10 cellular contexts compared by ENCODE assay signal in the genomic region with DNA sequence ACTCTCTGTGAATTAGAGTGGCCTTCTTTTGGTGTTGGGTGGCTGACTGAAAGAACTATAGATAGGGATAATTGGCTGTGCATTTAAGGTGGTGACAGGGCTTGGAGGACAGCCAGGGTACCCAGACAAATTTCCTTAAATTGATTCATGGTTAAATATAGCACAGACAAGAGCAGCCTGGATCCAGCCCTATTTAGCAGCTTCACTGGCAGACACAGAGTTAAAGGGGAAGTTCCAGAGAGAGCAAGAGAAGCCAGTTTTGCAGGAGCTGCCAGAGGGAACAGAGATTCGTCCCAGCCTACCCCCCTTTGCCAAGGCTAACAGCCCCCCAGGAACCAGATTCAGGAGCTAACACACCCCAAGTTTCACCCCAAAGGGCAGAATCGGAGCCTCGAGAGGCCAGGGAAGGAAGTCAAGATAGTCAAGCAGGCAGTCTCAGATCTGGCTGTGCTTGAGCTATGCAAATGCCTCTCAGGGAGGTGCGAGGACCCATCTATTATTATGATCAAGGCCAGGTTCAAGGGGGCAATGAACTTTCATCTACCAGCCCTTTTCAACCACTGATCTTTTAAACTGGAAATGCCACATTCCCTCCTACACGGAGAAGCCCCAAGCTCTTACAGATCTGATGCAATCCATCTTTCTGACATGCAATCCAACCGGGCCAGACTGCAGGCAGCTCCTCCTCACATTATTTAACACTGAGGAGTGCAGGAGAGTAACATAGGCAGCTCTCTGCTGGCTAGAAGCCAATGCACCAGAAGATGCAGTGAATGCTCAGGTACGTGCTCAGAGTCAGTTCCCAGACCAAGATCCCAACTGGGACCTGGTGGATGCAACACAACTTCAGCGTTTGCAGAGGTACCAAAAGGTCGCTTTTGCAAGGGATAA. TPM values are rescaled to one million over a fixed set of nuclear protein-coding genes. Genes with fewer than 3 reads are reported as not detected.
DNase-seq lines count a peak whose midpoint lies in the region; ATAC-seq and TF ChIP-seq lines count a peak whose summit lies in the region.
"Had no signal": no experiment of that assay in that cellular context is flagged by ENCODE, and none has a peak within 500 bp of the region (broad histone marks: within the 10 kb centered on the region; RNA-seq: fewer than 3 reads in every experiment).

No MANE protein-coding gene starts in this region.

- no peaks in the 10 kb centered on the region for H3K9me3 ChIP-seq in RWPE2 (ENCODE audit: severe bottlenecking)
- H3K9me3 ChIP-seq in heart left ventricle: peaks cover 0 to 13% (median 0%) of the 10 kb centered on the region in 12 donors
- H3K9me3 ChIP-seq in spleen: peaks cover 0 to 4% (median 0%) of the 10 kb centered on the region in 8 donors
- H3K9me3 ChIP-seq: BLaER1 had no signal

- DNase-seq in activated CD4-positive, alpha-beta T cell treated with anti-CD3 and anti-CD28 coated beads for 48 hours: peak; percentile 5
- no peak for DNase-seq in activated CD4-positive, alpha-beta T cell treated with anti-CD3 and anti-CD28 coated beads, Interleukin-2, amount 50 U/mL, for 1 hour
- DNase-seq in RWPE2 (ENCODE audit: low spot score) (no peak), heart left ventricle (peak in 1 of 5 donors; percentile 24), spleen (no peak), epidermal melanocyte (ENCODE audit: insufficient read length, low spot score) (no peak)
- DNase-seq in stimulated activated naive CD4-positive, alpha-beta T cell treated with Interleukin-2 at 50 U/mL for 16 hours (lab: John Stamatoyannopoulos, UW): no peak

- intact Hi-C loops in heart left ventricle (cut with DNase I): no loop called here
- intact Hi-C loops in spleen (cut with DNase I; ENCODE audit: low total_unique reads): no loop called here

- H3K4me1 ChIP-seq in RWPE2 (ENCODE audit: insufficient read depth, poor library complexity, severe bottlenecking) (peaks cover 10% of the 10 kb centered on the region), heart left ventricle (peaks cover 0 to 22% (median 12%) of the 10 kb centered on the region in 12 donors), spleen (peaks cover 8 to 55% (median 31%) of the 10 kb centered on the region in 6 donors)
- H3K4me1 ChIP-seq: BLaER1 had no signal

- no peaks in the 10 kb centered on the region for H3K36me3 ChIP-seq in RWPE2 (ENCODE audit: low read depth)
- H3K36me3 ChIP-seq in heart left ventricle: no peaks in the 10 kb centered on the region
- H3K36me3 ChIP-seq in spleen: no peaks in the 10 kb centered on the region
- H3K36me3 ChIP-seq: BLaER1, esophagus muscularis mucosa had no signal

- no peak overlapping the region for H3K27ac ChIP-seq in RWPE2 (ENCODE audit: poor library complexity, severe bottlenecking)
- no peak overlapping the region for H3K27ac ChIP-seq in heart left ventricle
- peak overlapping the region in 5 of 8 donors; percentile 54 to 77 (median 70) for H3K27ac ChIP-seq in spleen
- H3K27ac ChIP-seq: BLaER1 had no signal

- H3K27me3 ChIP-seq in RWPE2 (ENCODE audit: insufficient read depth, poor library complexity, severe bottlenecking) (no peaks in the 10 kb centered on the region), heart left ventricle (peaks cover 0 to 5% (median 0%) of the 10 kb centered on the region in 9 donors), spleen (replicated peaks in 1 of 7) (peaks cover 0 to 40% (median 0%) of the 10 kb centered on the region in 7 donors)
- H3K27me3 ChIP-seq: esophagus muscularis mucosa had no signal

- no peak for TF ChIP-seq CTCF in RWPE2 (IDR thresholded peaks at IDR 0.05; ENCODE audit: poor library complexity, severe bottlenecking)
- no peak for TF ChIP-seq CTCF in heart left ventricle (IDR thresholded peaks at IDR 0.05)
- no peak for TF ChIP-seq CTCF in spleen (IDR thresholded peaks at IDR 0.05 in 8 of 11, conservative IDR thresholded peaks at IDR 0.05 in 3 of 11)

- no peak for TF ChIP-seq POLR2A in heart left ventricle (IDR thresholded peaks at IDR 0.05)
- TF ChIP-seq POLR2A in spleen (IDR thresholded peaks at IDR 0.05): no peak

- H3K4me3 ChIP-seq in RWPE2 (ENCODE audit: severe bottlenecking) (no peak overlapping the region), heart left ventricle (peak overlapping the region in 6 of 12 donors; percentile 34 to 58 (median 46)), spleen (peak overlapping the region in 1 of 8 donors; percentile 55)
- H3K4me3 ChIP-seq: BLaER1 had no signal

- WGBS in heart left ventricle, 4 donors: 11 to 16% (median 14%) methylated on average over 9 of the region's 9 CpGs
- 20 to 34% (median 23%) methylated on average over 9 of the region's 9 CpGs for WGBS in spleen, 5 donors

- ATAC-seq in RWPE2 (ENCODE audit: low read depth) (peak; percentile 86), heart left ventricle (peak; percentile 29 to 79 (median 60)), GM18502 (IDR thresholded peaks at IDR 0.05; ENCODE audit: poor library complexity, unreplicated experiment) (no peak)

RNA-seq across cellular contexts. Expression of a gene that starts 58.2 kb away (rescaled TPM):
- total RNA-seq in heart left ventricle (under 1 TPM in 1 of 9 donors, not detected in 8; 0.17 TPM), spleen (10 to 100 TPM in 6 of 7 donors, 1 to 10 TPM in 1; 3.3 to 30.6 (median 14.5) TPM)
- polyA plus RNA-seq in heart left ventricle (under 1 TPM in 1 of 2 donors, not detected in 1; 0.04 TPM), spleen (10 to 100 TPM in 2 of 3 donors, 1 to 10 TPM in 1; 8.3 to 17.1 (median 13.7) TPM)

Comparison
In these comparisons a context has a peak if more than half of its experiments do, and no peak if none do; other contexts are left out.
1. H3K27ac ChIP-seq: peak in spleen (5 of 8); none in RWPE2 (single experiment) and heart left ventricle (0 of 12).